Comparison of ENCODE assay signal across 30 cellular contexts in genomic region chr19:50417138-50417849, GRCh38. TPM values are rescaled to one million over a fixed set of nuclear protein-coding genes. Genes with fewer than 3 reads are reported as not detected.
DNase-seq lines count a peak whose midpoint lies in the region; ATAC-seq, FAIRE-seq and TF ChIP-seq lines count a peak whose summit lies in the region.
"Had no signal": no experiment of that assay in that cellular context is flagged by ENCODE, and none has a peak within 500 bp of the region (broad histone marks: within the 10 kb centered on the region; RNA-seq: fewer than 3 reads in every experiment).

No MANE protein-coding gene starts in this region.

- H3K27ac ChIP-seq in A549 (no peak overlapping the region), colonic mucosa (no peak overlapping the region)
- H3K27ac ChIP-seq: epithelial cell of prostate, gastroesophageal sphincter, parathyroid adenoma, WERI-Rb-1 had no signal

- H3K4me1 ChIP-seq in A549 (no peaks in the 10 kb centered on the region), colonic mucosa (peaks cover 5% of the 10 kb centered on the region)
- H3K4me1 ChIP-seq: parathyroid adenoma had no signal

- no peak overlapping the region for H3K9ac ChIP-seq in colonic mucosa (ENCODE audit: low read depth in 2 of 2, low read length in 2 of 2)
- H3K9ac ChIP-seq: parathyroid adenoma had no signal

- peaks cover 28% of the 10 kb centered on the region for H3K36me3 Mint-ChIP-seq in activated naive CD8-positive, alpha-beta T cell treated with anti-CD3 and anti-CD28 coated beads for 36 hours

- no peak for TF ChIP-seq RAD21 in A549 (conservative IDR thresholded peaks at IDR 0.05 in 1 of 2, IDR thresholded peaks at IDR 0.05 in 1 of 2)

- TF ChIP-seq CTCF in A549 (IDR thresholded peaks at IDR 0.05): no peak
- TF ChIP-seq CTCF in colonic mucosa (IDR thresholded peaks at IDR 0.05): no peak

- TF ChIP-seq EP300 in A549 (IDR thresholded peaks at IDR 0.05): no peak

- CTCF ChIA-PET in A549 (lab: Yijun Ruan, JAX): interaction anchor here (1.0 to 3.0 kb wide), 6 partner anchors 9 to 60 kb away, joined by 3 to 18 read pairs (median 3); no protein-coding TSS in a partner anchor

- POLR2A ChIA-PET in A549 (lab: Yijun Ruan, JAX): no interaction called here

- FAIRE-seq in A549 (lab: Jason Lieb, UNC) (no peak), GM12891 (lab: Jason Lieb, UNC) (peak; percentile 71)
- FAIRE-seq: bronchial epithelial cell, G401.6 had no signal

- 78% methylated on average over 16 of the region's 35 CpGs for WGBS in A549 (ENCODE audit: missing lambda C conversion rate)

- peaks cover 25% of the 10 kb centered on the region for H3K27me3 ChIP-seq in colonic mucosa

- H3K9me3 ChIP-seq in A549: no peaks in the 10 kb centered on the region
- no peaks in the 10 kb centered on the region for H3K9me3 ChIP-seq in colonic mucosa
- H3K9me3 ChIP-seq: gastroesophageal sphincter had no signal

- no peak overlapping the region for H3K4me3 ChIP-seq in A549
- no peak overlapping the region for H3K4me3 ChIP-seq in colonic mucosa
- H3K4me3 ChIP-seq: gastroesophageal sphincter had no signal

- no peak overlapping the region for H3K27ac Mint-ChIP-seq in activated naive CD8-positive, alpha-beta T cell treated with anti-CD3 and anti-CD28 coated beads for 36 hours
- H3K27ac Mint-ChIP-seq: activated CD8-positive, alpha-beta T cell treated with anti-CD3 and anti-CD28 coated beads, Interleukin-2, amount 10 ng/mL, durations not matched to agents 7 days and 5 days; activated naive CD8-positive, alpha-beta T cell treated with anti-CD3 and anti-CD28 coated beads, Interleukin-2, amount 50 U/mL, for 24 hours; T-helper 1 cell treated with Interleukin-12 subunit alpha and Interleukin-12 subunit beta and Interleukin-4 antibody, amounts not matched to agents 30 μg/mL and 1 μg/mL, for 36 hours had no signal

- H3K4me2 ChIP-seq in A549: no peak overlapping the region

- peaks cover 36% of the 10 kb centered on the region for H3K27me3 Mint-ChIP-seq in activated naive CD8-positive, alpha-beta T cell treated with anti-CD3 and anti-CD28 coated beads for 36 hours

- H3K9me3 Mint-ChIP-seq in activated naive CD8-positive, alpha-beta T cell treated with anti-CD3 and anti-CD28 coated beads for 36 hours: peaks cover 2% of the 10 kb centered on the region
- H3K9me3 Mint-ChIP-seq: activated naive CD8-positive, alpha-beta T cell treated with anti-CD3 and anti-CD28 coated beads, Interleukin-2, amount 50 U/mL, for 24 hours; T-helper 1 cell treated with Interleukin-12 subunit alpha and Interleukin-12 subunit beta and Interleukin-4 antibody, amounts not matched to agents 30 μg/mL and 1 μg/mL, for 36 hours had no signal

- H3K4me1 Mint-ChIP-seq in activated naive CD8-positive, alpha-beta T cell treated with anti-CD3 and anti-CD28 coated beads for 36 hours: peaks cover 11% of the 10 kb centered on the region

- ATAC-seq in A549 (peak in 1 of 2 experiments; percentile 1; a peak in 2 of 6 replicates), GM21367 (IDR thresholded peaks at IDR 0.05; ENCODE audit: unreplicated experiment) (no peak), HG02885 (IDR thresholded peaks at IDR 0.05; ENCODE audit: poor library complexity, unreplicated experiment) (no peak), HG03139 (IDR thresholded peaks at IDR 0.05; ENCODE audit: unreplicated experiment) (no peak)
- ATAC-seq: activated CD8-positive, alpha-beta T cell treated with anti-CD3 and anti-CD28 coated beads, Interleukin-2, amount 10 ng/mL, durations not matched to agents 7 days and 5 days; activated naive CD8-positive, alpha-beta T cell treated with anti-CD3 and anti-CD28 coated beads, Interleukin-2, amount 50 U/mL, for 24 hours; gastroesophageal sphincter had no signal

- intact Hi-C loops in colonic mucosa (cut with DNase I): no loop called here

- TF ChIP-seq POLR2A in A549 (IDR thresholded peaks at IDR 0.05; ENCODE audit: low read length) (no peak), GM12891 (IDR thresholded peaks at IDR 0.05; ENCODE audit: low read depth, low read length) (no peak)

- DNase-seq in A549 (ENCODE audit: low read depth in 1 of 2, low spot score in 1 of 2) (peak in 1 of 2 experiments; percentile 44), GM12891 (ENCODE audit: insufficient read length, low spot score) (no peak), NCI-H526 (lab: John Stamatoyannopoulos, UW) (peak; percentile 47 to 85), colonic mucosa (peak; percentile 68)
- no peak for DNase-seq in activated naive CD8-positive, alpha-beta T cell treated with anti-CD3 and anti-CD28 coated beads for 36 hours
- DNase-seq: activated CD8-positive, alpha-beta T cell treated with anti-CD3 and anti-CD28 coated beads, Interleukin-2, amount 10 ng/mL, durations not matched to agents 7 days and 5 days; activated naive CD8-positive, alpha-beta T cell treated with anti-CD3 and anti-CD28 coated beads, Interleukin-2, amount 50 U/mL, for 24 hours; COR-L47; dermis blood vessel endothelial cell; Kasumi-1; NCI-H1436; NCI-H446 treated with DMSO at 0.1 percent for 48 hours; stimulated activated CD4-positive, alpha-beta T cell treated with anti-CD3 and anti-CD28 coated beads, Interleukin-4, amount 100 ng/mL, for 4 hours; stimulated activated CD8-positive, alpha-beta memory T cell treated with anti-CD3 and anti-CD28 coated beads, Interleukin-4, amount 100 ng/mL, for 48 hours; WERI-Rb-1 had no signal

- H3K4me3 Mint-ChIP-seq in activated naive CD8-positive, alpha-beta T cell treated with anti-CD3 and anti-CD28 coated beads for 36 hours: no peak overlapping the region
- H3K4me3 Mint-ChIP-seq: activated CD8-positive, alpha-beta T cell treated with anti-CD3 and anti-CD28 coated beads, Interleukin-2, amount 10 ng/mL, durations not matched to agents 7 days and 5 days; activated naive CD8-positive, alpha-beta T cell treated with anti-CD3 and anti-CD28 coated beads, Interleukin-2, amount 50 U/mL, for 24 hours; T-helper 1 cell treated with Interleukin-12 subunit alpha and Interleukin-12 subunit beta and Interleukin-4 antibody, amounts not matched to agents 30 μg/mL and 1 μg/mL, for 36 hours had no signal

- no peaks in the 10 kb centered on the region for H3K36me3 ChIP-seq in colonic mucosa
- H3K36me3 ChIP-seq: gastroesophageal sphincter had no signal

TF ChIP-seq in A549, 52 proteins besides CTCF, POLR2A, EP300 and RAD21 (continues in another document):
- TF ChIP-seq CHD4 (IDR thresholded peaks at IDR 0.05; ENCODE audit: borderline replicate concordance): no peak

TF ChIP-seq in GM12891, 5 proteins besides CTCF, POLR2A, EP300 and RAD21 (continues in another document):
- TF ChIP-seq POLR2AphosphoS5 (IDR thresholded peaks at IDR 0.05; ENCODE audit: low read depth, low read length) (no peak), TAF1 (IDR thresholded peaks at IDR 0.05; ENCODE audit: low read depth, low read length) (no peak), PAX5 (IDR thresholded peaks at IDR 0.05; ENCODE audit: insufficient read depth, low read length, severe bottlenecking) (no peak), POU2F2 (IDR thresholded peaks at IDR 0.05; ENCODE audit: low read depth, low read length) (no peak)

RNA-seq across cellular contexts. Expression of gene SPIB, which starts 1.4 kb away (rescaled TPM):
- polyA plus RNA-seq in A549 (2011; rRNA removed): not detected in 2 replicates
- polyA plus RNA-seq in A549 (2012; cell fraction: cytosol; rRNA removed): 0.32 and 0.40 TPM in 2 replicates
- 0.53 and 1.8 TPM in 2 replicates for polyA plus RNA-seq in A549 (2012; cell fraction: nucleus; rRNA removed)
- polyA plus RNA-seq in A549 (2017; fragmentation: RNase III; extraction: RNeasy Plus Mini Kit Qiagen cat#74134 plus additional on column Dnase treatment): 0.03 to 0.54 TPM (median 0.12 TPM) in 3 replicates
- polyA minus RNA-seq in A549 (2011; rRNA and poly(A)+ RNA removed): not detected in 2 replicates
- polyA plus RNA-seq in GM12891 (2012; ENCODE audit: low read depth, missing spikeins): 80.2 TPM
- 10 to 100 TPM; 32.5 to 46.0 TPM for total RNA-seq in colonic mucosa
- 1 to 10 TPM; 1.6 TPM for total RNA-seq in activated naive CD8-positive, alpha-beta T cell treated with anti-CD3 and anti-CD28 coated beads for 36 hours
- total RNA-seq: bronchial epithelial cell, dermis blood vessel endothelial cell, gastroesophageal sphincter, RPMI7951, temporal lobe had no signal
- polyA plus RNA-seq: AG04450 had no signal

RNA-seq across cellular contexts. Expression of gene MYBPC2, which starts 15.4 kb away (rescaled TPM):
- polyA plus RNA-seq in A549 (2011; rRNA removed) (0.03 TPM in 1 of 2 replicates, not detected in the other), A549 (2017; fragmentation: RNase III; extraction: RNeasy Plus Mini Kit Qiagen cat#74134 plus additional on column Dnase treatment) (0.03 to 0.10 TPM in 2 of 3 replicates, not detected in the other)
- 0.07 TPM in 1 of 2 replicates, not detected in the other for polyA plus RNA-seq in A549 (2012; cell fraction: cytosol; rRNA removed)
- 0.01 TPM in 1 of 2 replicates, not detected in the other for polyA plus RNA-seq in A549 (2012; cell fraction: nucleus; rRNA removed)
- not detected in 2 replicates for polyA minus RNA-seq in A549 (2011; rRNA and poly(A)+ RNA removed)
- polyA plus RNA-seq in GM12891 (2012; ENCODE audit: low read depth, missing spikeins): 2.1 TPM
- not detected for total RNA-seq in colonic mucosa
- total RNA-seq in activated naive CD8-positive, alpha-beta T cell treated with anti-CD3 and anti-CD28 coated beads for 36 hours: under 1 TPM; 0.12 to 0.45 TPM
- total RNA-seq: activated CD8-positive, alpha-beta T cell treated with anti-CD3 and anti-CD28 coated beads, Interleukin-2, amount 10 ng/mL, durations not matched to agents 7 days and 5 days; bronchial epithelial cell; dermis blood vessel endothelial cell; gastroesophageal sphincter; H4; RPMI7951 had no signal
- polyA plus RNA-seq: AG04450, liver had no signal

RNA-seq across cellular contexts. Expression of gene POLD1, which starts 33.1 kb away (rescaled TPM):
- polyA plus RNA-seq in A549 (2011; rRNA removed) (24.2 and 26.1 TPM in 2 replicates), A549 (2017; fragmentation: RNase III; extraction: RNeasy Plus Mini Kit Qiagen cat#74134 plus additional on column Dnase treatment) (84.9 to 88.8 TPM (median 88.0 TPM) in 3 replicates)
- 133 and 174 TPM in 2 replicates for polyA plus RNA-seq in A549 (2012; cell fraction: cytosol; rRNA removed)
- 513 and 742 TPM in 2 replicates for polyA plus RNA-seq in A549 (2012; cell fraction: nucleus; rRNA removed)
- 32.4 and 73.2 TPM in 2 replicates for polyA minus RNA-seq in A549 (2011; rRNA and poly(A)+ RNA removed)
- 63.4 TPM for polyA plus RNA-seq in GM12891 (2012; ENCODE audit: low read depth, missing spikeins)
- total RNA-seq in colonic mucosa: 10 to 100 TPM; 26.2 to 76.3 TPM
- total RNA-seq in activated naive CD8-positive, alpha-beta T cell treated with anti-CD3 and anti-CD28 coated beads for 36 hours: 100 to 1,000 TPM; 191 to 196 TPM

RNA-seq across cellular contexts. Expression of gene NR1H2, which starts 41.0 kb away (rescaled TPM):
- polyA plus RNA-seq in A549 (2011; rRNA removed) (39.2 and 39.3 TPM in 2 replicates), A549 (2017; fragmentation: RNase III; extraction: RNeasy Plus Mini Kit Qiagen cat#74134 plus additional on column Dnase treatment) (52.5 to 69.7 TPM (median 67.0 TPM) in 3 replicates)
- polyA plus RNA-seq in A549 (2012; cell fraction: cytosol; rRNA removed): 66.5 and 83.6 TPM in 2 replicates
- polyA plus RNA-seq in A549 (2012; cell fraction: nucleus; rRNA removed): 131 and 169 TPM in 2 replicates
- polyA minus RNA-seq in A549 (2011; rRNA and poly(A)+ RNA removed): 44.5 and 46.1 TPM in 2 replicates
- 33.6 TPM for polyA plus RNA-seq in GM12891 (2012; ENCODE audit: low read depth, missing spikeins)
- 10 to 100 TPM; 57.9 to 60.0 TPM for total RNA-seq in colonic mucosa
- 10 to 100 TPM; 49.6 TPM for total RNA-seq in activated naive CD8-positive, alpha-beta T cell treated with anti-CD3 and anti-CD28 coated beads for 36 hours

RNA-seq across cellular contexts. Expression of gene NAPSA, which starts 51.9 kb away (rescaled TPM):
- 1.3 and 1.7 TPM in 2 replicates for polyA plus RNA-seq in A549 (2011; rRNA removed)
- polyA plus RNA-seq in A549 (2012; cell fraction: cytosol; rRNA removed): 1.3 and 1.4 TPM in 2 replicates
- polyA plus RNA-seq in A549 (2012; cell fraction: nucleus; rRNA removed): 5.7 and 7.2 TPM in 2 replicates
- polyA plus RNA-seq in A549 (2017; fragmentation: RNase III; extraction: RNeasy Plus Mini Kit Qiagen cat#74134 plus additional on column Dnase treatment): 1.5 to 2.0 TPM (median 1.7 TPM) in 3 replicates
- polyA minus RNA-seq in A549 (2011; rRNA and poly(A)+ RNA removed): 1.2 and 1.8 TPM in 2 replicates
- 21.5 TPM for polyA plus RNA-seq in GM12891 (2012; ENCODE audit: low read depth, missing spikeins)
- total RNA-seq in colonic mucosa: 1 to 10 TPM; 1.9 to 6.1 TPM
- total RNA-seq in activated naive CD8-positive, alpha-beta T cell treated with anti-CD3 and anti-CD28 coated beads for 36 hours: 10 to 100 TPM; 16.1 to 18.1 TPM
- total RNA-seq: dermis blood vessel endothelial cell, RPMI7951, skeletal muscle tissue had no signal

Comparison
In these comparisons a context has a peak if more than half of its experiments do, and no peak if none do; other contexts are left out.
1. DNase-seq: peak in NCI-H526 (2 of 2) and colonic mucosa (single experiment); none in GM12891 (single experiment) and activated naive CD8-positive, alpha-beta T cell treated with anti-CD3 and anti-CD28 coated beads for 36 hours (single experiment).
2. RNA of gene SPIB, which starts 1.4 kb away (total RNA-seq): 32.5 to 46.0 TPM in colonic mucosa; 1.6 TPM in activated naive CD8-positive, alpha-beta T cell treated with anti-CD3 and anti-CD28 coated beads for 36 hours; every median in the first group is over 10 times any median in the second.